14 cellular contexts compared by ENCODE assay signal in the genomic region with DNA sequence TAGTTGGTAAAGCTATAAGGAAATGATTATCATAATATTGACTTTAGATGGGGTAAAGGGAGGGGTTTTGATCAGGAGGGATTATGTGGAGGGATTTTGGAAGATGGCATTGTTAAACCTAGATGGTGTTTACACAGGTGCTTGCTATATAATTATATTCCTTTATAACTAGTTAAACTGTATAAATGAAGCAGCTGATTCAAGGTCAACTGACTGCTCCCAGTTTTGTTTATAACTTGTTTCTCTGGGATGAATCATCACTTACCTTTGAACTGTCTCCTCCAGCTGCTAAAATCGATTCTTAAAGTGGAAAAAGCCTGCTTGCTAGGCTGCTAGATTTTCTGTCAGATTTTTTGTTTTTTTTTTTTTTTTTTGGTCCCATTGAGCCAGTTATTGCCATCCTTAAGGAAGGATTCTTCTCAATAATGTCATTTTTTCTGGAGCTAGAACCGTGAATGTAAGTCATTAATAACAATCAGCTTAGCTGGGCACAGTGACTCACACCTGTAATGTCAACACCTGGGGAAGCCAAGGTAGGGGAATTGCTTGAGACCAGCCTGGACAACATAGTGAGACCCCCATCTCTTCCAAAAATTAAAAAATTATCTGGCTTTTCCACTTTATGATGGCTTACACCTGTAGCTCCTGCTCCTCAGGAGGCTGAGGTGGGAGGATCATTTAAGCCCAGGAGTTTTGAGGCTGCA.
DNase-seq lines count a peak whose midpoint lies in the region; TF ChIP-seq lines count a peak whose summit lies in the region.
"Had no signal": no experiment of that assay in that cellular context is flagged by ENCODE, and none has a peak within 500 bp of the region (broad histone marks: within the 10 kb centered on the region; RNA-seq: fewer than 3 reads in every experiment).

No MANE protein-coding gene starts in this region.

- H3K36me3 Mint-ChIP-seq in chondrocyte (ENCODE audit: low read depth) = peaks cover 2% of the 10 kb centered on the region
- no peaks in the 10 kb centered on the region for H3K36me3 Mint-ChIP-seq in activated naive CD4-positive, alpha-beta T cell treated with anti-CD3 and anti-CD28 coated beads, Interleukin-2, amount 10 ng/mL, durations not matched to agents 7 days and 5 days
- peaks cover 4% of the 10 kb centered on the region for H3K36me3 Mint-ChIP-seq in activated T-cell treated with anti-CD3 and anti-CD28 coated beads, Interleukin-2, amount 50 U/mL, for 24 hours (ENCODE audit: low read depth)

- DNase-seq in HCEC 1CT = peak; percentile 64
- DNase-seq in NCI-H2196 treated with DMSO at 0.1 percent for 48 hours (lab: John Stamatoyannopoulos, UW; ENCODE audit: unreplicated experiment) = peak; percentile 71
- DNase-seq in chondrocyte (ENCODE audit: low spot score) = no peak
- peak; percentile 45 for DNase-seq in osteoblast (ENCODE audit: insufficient read length, low spot score, missing footprints)
- no peak for DNase-seq in activated naive CD4-positive, alpha-beta T cell treated with anti-CD3 and anti-CD28 coated beads, Interleukin-2, amount 10 ng/mL, durations not matched to agents 7 days and 5 days
- no peak for DNase-seq in activated T-cell treated with anti-CD3 and anti-CD28 coated beads, Interleukin-2, amount 50 U/mL, for 24 hours
- DNase-seq in activated naive CD4-positive, alpha-beta T cell treated with Interleukin-2 at 50 U/mL for 16 hours = no peak
- no peak for DNase-seq in activated CD4-positive, CD25-positive, alpha-beta regulatory T cell (lab: John Stamatoyannopoulos, UW)
- DNase-seq: activated T-cell treated with anti-CD3 and anti-CD28 coated beads for 4 hours; caudate nucleus; stimulated activated CD4-positive, alpha-beta T cell treated with anti-CD3 and anti-CD28 coated beads, Interleukin-1b, Interleukin-23, amount 100 ng/mL, for 48 hours; T-helper 17 cell; testis had no signal

- no peaks in the 10 kb centered on the region for H3K27me3 ChIP-seq in osteoblast (ENCODE audit: insufficient read depth, low read length)
- H3K27me3 ChIP-seq: testis had no signal

- H3K36me3 ChIP-seq in osteoblast (ENCODE audit: insufficient read depth, low read length) = no peaks in the 10 kb centered on the region

- no peaks in the 10 kb centered on the region for H4K20me1 ChIP-seq in osteoblast (ENCODE audit: insufficient read depth, low read length)

- TF ChIP-seq CTCF in chondrocyte (IDR thresholded peaks at IDR 0.05) = no peak
- no peak for TF ChIP-seq CTCF in osteoblast (IDR thresholded peaks at IDR 0.05; ENCODE audit: extremely low read depth, low read depth, low read length)

- H3K9me3 Mint-ChIP-seq in chondrocyte (ENCODE audit: low read depth) = peaks cover 4% of the 10 kb centered on the region
- H3K9me3 Mint-ChIP-seq in activated naive CD4-positive, alpha-beta T cell treated with anti-CD3 and anti-CD28 coated beads, Interleukin-2, amount 10 ng/mL, durations not matched to agents 7 days and 5 days = peaks cover 5% of the 10 kb centered on the region
- H3K9me3 Mint-ChIP-seq in activated T-cell treated with anti-CD3 and anti-CD28 coated beads, Interleukin-2, amount 50 U/mL, for 24 hours = no peaks in the 10 kb centered on the region
- H3K9me3 Mint-ChIP-seq: nephron had no signal

- peaks cover 9% of the 10 kb centered on the region for H3K4me1 Mint-ChIP-seq in chondrocyte (ENCODE audit: low read depth)
- no peaks in the 10 kb centered on the region for H3K4me1 Mint-ChIP-seq in activated naive CD4-positive, alpha-beta T cell treated with anti-CD3 and anti-CD28 coated beads, Interleukin-2, amount 10 ng/mL, durations not matched to agents 7 days and 5 days
- H3K4me1 Mint-ChIP-seq in activated T-cell treated with anti-CD3 and anti-CD28 coated beads, Interleukin-2, amount 50 U/mL, for 24 hours (ENCODE audit: low read depth) = no peaks in the 10 kb centered on the region
- H3K4me1 Mint-ChIP-seq: nephron, T-helper 17 cell had no signal

- H3K4me2 ChIP-seq in osteoblast (ENCODE audit: insufficient read depth, low read length) = no peak overlapping the region

- no peak overlapping the region for H3K27ac ChIP-seq in osteoblast (ENCODE audit: low read depth, low read length)
- H3K27ac ChIP-seq: testis had no signal

- no peak overlapping the region for H3K4me3 Mint-ChIP-seq in chondrocyte (ENCODE audit: unreplicated experiment)
- no peak overlapping the region for H3K4me3 Mint-ChIP-seq in activated naive CD4-positive, alpha-beta T cell treated with anti-CD3 and anti-CD28 coated beads, Interleukin-2, amount 10 ng/mL, durations not matched to agents 7 days and 5 days
- H3K4me3 Mint-ChIP-seq in activated T-cell treated with anti-CD3 and anti-CD28 coated beads, Interleukin-2, amount 50 U/mL, for 24 hours = no peak overlapping the region
- H3K4me3 Mint-ChIP-seq: nephron, T-helper 17 cell had no signal

- no peaks in the 10 kb centered on the region for H3K79me2 ChIP-seq in osteoblast (ENCODE audit: insufficient read depth, low read length)

- peak overlapping the region; percentile 27 for H3K27ac Mint-ChIP-seq in chondrocyte (ENCODE audit: unreplicated experiment)
- H3K27ac Mint-ChIP-seq in activated naive CD4-positive, alpha-beta T cell treated with anti-CD3 and anti-CD28 coated beads, Interleukin-2, amount 10 ng/mL, durations not matched to agents 7 days and 5 days = no peak overlapping the region
- H3K27ac Mint-ChIP-seq in activated T-cell treated with anti-CD3 and anti-CD28 coated beads, Interleukin-2, amount 50 U/mL, for 24 hours = no peak overlapping the region

- H3K4me1 ChIP-seq in osteoblast (ENCODE audit: insufficient read depth, low read length) = no peaks in the 10 kb centered on the region
- H3K4me1 ChIP-seq: testis had no signal

- H2AFZ ChIP-seq in osteoblast (ENCODE audit: low read length) = no peak overlapping the region

- H3K9me3 ChIP-seq in osteoblast (ENCODE audit: low read depth, low read length) = no peaks in the 10 kb centered on the region
- H3K9me3 ChIP-seq: testis had no signal

- H3K27me3 Mint-ChIP-seq in chondrocyte (ENCODE audit: low read depth) = no peaks in the 10 kb centered on the region
- no peaks in the 10 kb centered on the region for H3K27me3 Mint-ChIP-seq in activated naive CD4-positive, alpha-beta T cell treated with anti-CD3 and anti-CD28 coated beads, Interleukin-2, amount 10 ng/mL, durations not matched to agents 7 days and 5 days
- no peaks in the 10 kb centered on the region for H3K27me3 Mint-ChIP-seq in activated T-cell treated with anti-CD3 and anti-CD28 coated beads, Interleukin-2, amount 50 U/mL, for 24 hours
- H3K27me3 Mint-ChIP-seq: T-helper 17 cell had no signal

- no peak overlapping the region for H3K4me3 ChIP-seq in osteoblast (ENCODE audit: insufficient read depth, low read length)
- H3K4me3 ChIP-seq: testis had no signal

- CTCF ChIA-PET in activated naive CD4-positive, alpha-beta T cell treated with anti-CD3 and anti-CD28 coated beads, Interleukin-2, amount 10 ng/mL, durations not matched to agents 7 days and 5 days (lab: Charles Lee) = no interaction called here

Comparison
In these comparisons a context has a peak if more than half of its experiments do, and no peak if none do; other contexts are left out.
1. DNase-seq: peak in HCEC 1CT (single experiment), NCI-H2196 treated with DMSO at 0.1 percent for 48 hours (single experiment) and osteoblast (single experiment); none in chondrocyte (single experiment), activated naive CD4-positive, alpha-beta T cell treated with anti-CD3 and anti-CD28 coated beads, Interleukin-2, amount 10 ng/mL, durations not matched to agents 7 days and 5 days (single experiment), activated T-cell treated with anti-CD3 and anti-CD28 coated beads, Interleukin-2, amount 50 U/mL, for 24 hours (single experiment), activated naive CD4-positive, alpha-beta T cell treated with Interleukin-2 at 50 U/mL for 16 hours (single experiment) and activated CD4-positive, CD25-positive, alpha-beta regulatory T cell (0 of 4).